18 cellular contexts compared by ENCODE assay signal in genomic region chr5:959581-960531, GRCh38. TPM values are rescaled to one million over a fixed set of nuclear protein-coding genes. Genes with fewer than 3 reads are reported as not detected.
DNase-seq lines count a peak whose midpoint lies in the region; ATAC-seq and TF ChIP-seq lines count a peak whose summit lies in the region.
"Had no signal": no experiment of that assay in that cellular context is flagged by ENCODE, and none has a peak within 500 bp of the region (broad histone marks: within the 10 kb centered on the region; RNA-seq: fewer than 3 reads in every experiment).

No MANE protein-coding gene starts in this region.

- peaks cover 49% of the 10 kb centered on the region for H3K4me1 Mint-ChIP-seq in T-helper 1 cell treated with Interleukin-12 subunit alpha and Interleukin-12 subunit beta and Interleukin-4 antibody, amounts not matched to agents 30 μg/mL and 1 μg/mL, for 36 hours (ENCODE audit: low read depth)
- peaks cover 36 to 38% of the 10 kb centered on the region in 2 donors for H3K4me1 Mint-ChIP-seq in immature natural killer cell
- peaks cover 4% of the 10 kb centered on the region for H3K4me1 Mint-ChIP-seq in progenitor cell of endocrine pancreas (ENCODE audit: low read depth)

- H3K27me3 Mint-ChIP-seq in T-helper 1 cell treated with Interleukin-12 subunit alpha and Interleukin-12 subunit beta and Interleukin-4 antibody, amounts not matched to agents 30 μg/mL and 1 μg/mL, for 36 hours (ENCODE audit: low read depth), result peaks cover 18% of the 10 kb centered on the region
- peaks cover 17 to 29% (median 23%) of the 10 kb centered on the region in 3 donors for H3K27me3 Mint-ChIP-seq in immature natural killer cell (ENCODE audit: low read depth in 3 of 3)
- peaks cover 19% of the 10 kb centered on the region for H3K27me3 Mint-ChIP-seq in progenitor cell of endocrine pancreas

- DNase-seq in T-helper 1 cell (no peak), D341Med (ENCODE audit: low spot score) (peak; percentile 24), immature natural killer cell (no peak), progenitor cell of endocrine pancreas (ENCODE audit: low spot score, unreplicated experiment) (peak; percentile 9), cortex of kidney (lab: John Stamatoyannopoulos, UW) (no peak), EL (no peak)
- DNase-seq: colonic mucosa; DND-41; NCI-H1092; NCI-H524 treated with DMSO at 0.1 percent for 48 hours; stimulated activated CD4-positive, alpha-beta T cell treated with anti-CD3 and anti-CD28 coated beads, Interleukin-4, amount 100 ng/mL, for 1 hour; stimulated activated CD8-positive, alpha-beta memory T cell treated with anti-CD3 and anti-CD28 coated beads, Interleukin-4, amount 100 ng/mL, for 48 hours had no signal

- peak overlapping the region; percentile 60 for H3K27ac Mint-ChIP-seq in T-helper 1 cell treated with Interleukin-12 subunit alpha and Interleukin-12 subunit beta and Interleukin-4 antibody, amounts not matched to agents 30 μg/mL and 1 μg/mL, for 36 hours
- H3K27ac Mint-ChIP-seq in immature natural killer cell (peak overlapping the region in 5 of 6 donors; percentile 57 to 89 (median 71)), progenitor cell of endocrine pancreas (no peak overlapping the region)
- H3K27ac Mint-ChIP-seq: activated T-helper 17 cell treated with anti-CD3 and anti-CD28 coated beads, Interleukin-2, amount 50 U/mL, for 72 hours; memory B cell had no signal

- no peak for TF ChIP-seq CTCF in progenitor cell of endocrine pancreas (IDR thresholded peaks at IDR 0.05; ENCODE audit: unreplicated experiment)

- no peaks in the 10 kb centered on the region for H3K9me3 Mint-ChIP-seq in T-helper 1 cell treated with Interleukin-12 subunit alpha and Interleukin-12 subunit beta and Interleukin-4 antibody, amounts not matched to agents 30 μg/mL and 1 μg/mL, for 36 hours
- no peaks in the 10 kb centered on the region for H3K9me3 Mint-ChIP-seq in immature natural killer cell
- no peaks in the 10 kb centered on the region for H3K9me3 Mint-ChIP-seq in progenitor cell of endocrine pancreas (ENCODE audit: low read depth)
- H3K9me3 Mint-ChIP-seq: activated T-helper 17 cell treated with anti-CD3 and anti-CD28 coated beads, Interleukin-2, amount 50 U/mL, for 72 hours; memory B cell had no signal

- H3K36me3 Mint-ChIP-seq in T-helper 1 cell treated with Interleukin-12 subunit alpha and Interleukin-12 subunit beta and Interleukin-4 antibody, amounts not matched to agents 30 μg/mL and 1 μg/mL, for 36 hours (ENCODE audit: low read depth), result no peaks in the 10 kb centered on the region
- H3K36me3 Mint-ChIP-seq in immature natural killer cell (peaks cover 0 to 5% (median 0%) of the 10 kb centered on the region in 3 donors), progenitor cell of endocrine pancreas (ENCODE audit: insufficient read depth) (no peaks in the 10 kb centered on the region)
- H3K36me3 Mint-ChIP-seq: memory B cell had no signal

- no peak for ATAC-seq in HG02763 (IDR thresholded peaks at IDR 0.05; ENCODE audit: unreplicated experiment)
- ATAC-seq: activated T-helper 17 cell treated with anti-CD3 and anti-CD28 coated beads, Interleukin-2, amount 50 U/mL, for 72 hours; K562 had no signal

- H3K4me3 Mint-ChIP-seq in T-helper 1 cell treated with Interleukin-12 subunit alpha and Interleukin-12 subunit beta and Interleukin-4 antibody, amounts not matched to agents 30 μg/mL and 1 μg/mL, for 36 hours, result no peak overlapping the region
- peak overlapping the region in 4 of 5 donors; percentile 55 to 79 (median 70) for H3K4me3 Mint-ChIP-seq in immature natural killer cell
- H3K4me3 Mint-ChIP-seq in progenitor cell of endocrine pancreas (ENCODE audit: low read depth), result no peak overlapping the region
- H3K4me3 Mint-ChIP-seq: activated T-helper 17 cell treated with anti-CD3 and anti-CD28 coated beads, Interleukin-2, amount 50 U/mL, for 72 hours; memory B cell had no signal

RNA-seq across cellular contexts. Expression of gene NKD2, which starts 48.7 kb away (rescaled TPM):
- polyA plus RNA-seq in immature natural killer cell, result not detected
- 23.9 and 28.3 TPM in 2 replicates for total RNA-seq in progenitor cell of endocrine pancreas
- total RNA-seq: gastrocnemius medialis had no signal

Comparison
In these comparisons a context has a peak if more than half of its experiments do, and no peak if none do; other contexts are left out.
1. H3K4me3 Mint-ChIP-seq: peak in immature natural killer cell (4 of 5); none in T-helper 1 cell treated with Interleukin-12 subunit alpha and Interleukin-12 subunit beta and Interleukin-4 antibody, amounts not matched to agents 30 μg/mL and 1 μg/mL, for 36 hours (single experiment) and progenitor cell of endocrine pancreas (single experiment).
2. DNase-seq: peak in D341Med (single experiment) and progenitor cell of endocrine pancreas (single experiment); none in T-helper 1 cell (0 of 5), immature natural killer cell (0 of 3), cortex of kidney (single experiment) and EL (single experiment).